1 cellular context compared by ENCODE assay signal in the genomic region with DNA sequence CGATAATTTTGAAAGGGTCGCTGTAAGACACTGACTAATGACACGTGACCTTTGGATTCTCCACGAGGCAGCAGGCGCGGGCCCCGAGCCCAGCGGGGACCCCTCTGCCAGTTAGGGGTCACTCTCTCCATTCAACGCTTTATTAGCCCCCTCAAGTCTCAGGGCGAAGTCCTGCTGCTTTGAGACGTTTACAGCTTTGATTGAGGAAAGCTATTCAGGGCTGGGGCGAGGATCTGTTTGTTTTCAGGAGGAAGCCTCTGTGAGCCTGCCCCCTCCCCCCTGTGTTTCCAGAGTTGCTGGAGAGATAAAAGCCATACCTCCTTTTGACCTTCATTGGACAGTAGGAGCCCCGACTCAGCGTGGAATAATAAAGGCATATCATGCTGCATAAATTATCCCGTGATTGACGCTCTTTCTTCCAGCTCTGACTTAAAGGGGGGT.
TF ChIP-seq lines count a peak whose summit lies in the region.

No MANE protein-coding gene starts in this region.

TF ChIP-seq in HepG2, 621 proteins besides CTCF, POLR2A, EP300 and RAD21:
- TF ChIP-seq, protein P1, sequence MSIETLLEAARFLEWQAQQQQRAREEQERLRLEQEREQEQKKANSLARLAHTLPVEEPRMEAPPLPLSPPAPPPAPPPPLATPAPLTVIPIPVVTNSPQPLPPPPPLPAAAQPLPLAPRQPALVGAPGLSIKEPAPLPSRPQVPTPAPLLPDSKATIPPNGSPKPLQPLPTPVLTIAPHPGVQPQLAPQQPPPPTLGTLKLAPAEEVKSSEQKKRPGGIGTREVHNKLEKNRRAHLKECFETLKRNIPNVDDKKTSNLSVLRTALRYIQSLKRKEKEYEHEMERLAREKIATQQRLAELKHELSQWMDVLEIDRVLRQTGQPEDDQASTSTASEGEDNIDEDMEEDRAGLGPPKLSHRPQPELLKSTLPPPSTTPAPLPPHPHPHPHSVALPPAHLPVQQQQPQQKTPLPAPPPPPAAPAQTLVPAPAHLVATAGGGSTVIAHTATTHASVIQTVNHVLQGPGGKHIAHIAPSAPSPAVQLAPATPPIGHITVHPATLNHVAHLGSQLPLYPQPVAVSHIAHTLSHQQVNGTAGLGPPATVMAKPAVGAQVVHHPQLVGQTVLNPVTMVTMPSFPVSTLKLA (IDR thresholded peaks at IDR 0.05), result peak; percentile 80
- no peak for TF ChIP-seq HOXA9 (CRISPR knock-in tag; IDR thresholded peaks at IDR 0.05; ENCODE audit: borderline replicate concordance)
TF ChIP-seq in HepG2: peak in this region for 1.
